In genomic region chr20:45818239-45818638, GRCh38 we compare ENCODE assay signal across 13 cellular contexts. TPM values are rescaled to one million over a fixed set of nuclear protein-coding genes. Genes with fewer than 3 reads are reported as not detected.
DNase-seq lines count a peak whose midpoint lies in the region; TF ChIP-seq lines count a peak whose summit lies in the region.
"Had no signal": no experiment of that assay in that cellular context is flagged by ENCODE, and none has a peak within 500 bp of the region (broad histone marks: within the 10 kb centered on the region; RNA-seq: fewer than 3 reads in every experiment).

No MANE protein-coding gene starts in this region.

- H3K79me2 ChIP-seq in hepatocyte: peaks cover 13% of the 10 kb centered on the region

- H3K9me3 ChIP-seq in breast epithelium (no peaks in the 10 kb centered on the region), hepatocyte (ENCODE audit: low read depth) (no peaks in the 10 kb centered on the region), uterus (no peaks in the 10 kb centered on the region)
- H3K9me3 ChIP-seq: colonic mucosa had no signal

- no peak overlapping the region for H3K4me3 Mint-ChIP-seq in MCF 10A (ENCODE audit: unreplicated experiment)

- no peak overlapping the region for H3K4me3 ChIP-seq in breast epithelium
- no peak overlapping the region for H3K4me3 ChIP-seq in hepatocyte
- no peak overlapping the region for H3K4me3 ChIP-seq in uterus
- H3K4me3 ChIP-seq: colonic mucosa had no signal

- peaks cover 10% of the 10 kb centered on the region for H3K27me3 Mint-ChIP-seq in MCF 10A (ENCODE audit: insufficient read depth, unreplicated experiment)

- no peaks in the 10 kb centered on the region for H3K9me3 Mint-ChIP-seq in MCF 10A (ENCODE audit: unreplicated experiment)

- H2AFZ ChIP-seq in hepatocyte: no peak overlapping the region

- no peak for DNase-seq in breast epithelium (ENCODE audit: low spot score in 2 of 2)
- DNase-seq in MCF 10A (ENCODE audit: unreplicated experiment): no peak
- DNase-seq in hepatocyte (ENCODE audit: low spot score): no peak
- no peak for DNase-seq in uterus
- DNase-seq in ACHN: no peak
- DNase-seq in iPS-NIHi7 (ENCODE audit: extremely low spot score): no peak
- DNase-seq: colonic mucosa, left colon, NCI-H1930, NCI-H526, substantia nigra, WERI-Rb-1 had no signal

- POLR2A ChIA-PET in MCF 10A (lab: Yijun Ruan, JAX): interaction anchor here (1.0 to 3.6 kb wide), 4 partner anchors 13 to 757 kb away, joined by 3 to 21 read pairs (median 4); partner anchors contain the start of genes PCIF1 and SNX21

- WGBS in hepatocyte (ENCODE audit: low lambda C conversion rate, missing lambda C conversion rate): 72% methylated on average over 3 of the region's 3 CpGs

- H3K4me1 Mint-ChIP-seq in MCF 10A (ENCODE audit: insufficient read depth, unreplicated experiment): peaks cover 30% of the 10 kb centered on the region

- H3K27me3 ChIP-seq in breast epithelium (peaks cover 0 to 11% of the 10 kb centered on the region in 2 donors), hepatocyte (no peaks in the 10 kb centered on the region), uterus (no peaks in the 10 kb centered on the region)
- H3K27me3 ChIP-seq: colonic mucosa had no signal

- H3K4me1 ChIP-seq in breast epithelium: peaks cover 0 to 3% of the 10 kb centered on the region in 2 donors
- H3K4me1 ChIP-seq in hepatocyte (ENCODE audit: insufficient read depth): no peaks in the 10 kb centered on the region
- no peaks in the 10 kb centered on the region for H3K4me1 ChIP-seq in uterus

- H3K27ac ChIP-seq in breast epithelium: peak overlapping the region; percentile 30 to 56
- peak overlapping the region; percentile 25 for H3K27ac ChIP-seq in hepatocyte
- H3K27ac ChIP-seq in uterus: peak overlapping the region; percentile 78 to 91
- H3K27ac ChIP-seq: colonic mucosa, WERI-Rb-1 had no signal

- H3K36me3 Mint-ChIP-seq in MCF 10A (ENCODE audit: insufficient read depth, unreplicated experiment): no peaks in the 10 kb centered on the region

- BruUV-seq in MCF 10A (replicated peaks; lab: Mats Ljungman, UMichigan): no TSS peak

- CTCF ChIA-PET in MCF 10A (lab: Yijun Ruan, JAX): interaction anchor here (0.6 to 0.7 kb wide), 2 partner anchors 500 to 605 kb away, joined by 3 read pairs; no protein-coding TSS in a partner anchor

- H3K4me2 ChIP-seq in hepatocyte: no peak overlapping the region

- H3K36me3 ChIP-seq in breast epithelium (no peaks in the 10 kb centered on the region), hepatocyte (replicated peaks; ENCODE audit: insufficient read depth, low read depth) (no peaks in the 10 kb centered on the region), uterus (no peaks in the 10 kb centered on the region)
- H3K36me3 ChIP-seq: colonic mucosa had no signal

- H4K20me1 ChIP-seq in hepatocyte (ENCODE audit: insufficient read depth, poor library complexity, severe bottlenecking): no peaks in the 10 kb centered on the region

- in situ Hi-C loops in ACHN (cut with HindIII; ENCODE audit: low pct_ligation_motif_present, low pct_unique_long_range_greater_than_20kb, low sequenced_read_pairs): no loop called here

- no peak overlapping the region for H3K27ac Mint-ChIP-seq in MCF 10A (ENCODE audit: low read depth, unreplicated experiment)

- no peak for TF ChIP-seq CTCF in breast epithelium (IDR thresholded peaks at IDR 0.05)
- no peak for TF ChIP-seq CTCF in MCF 10A (IDR thresholded peaks at IDR 0.05; ENCODE audit: unreplicated experiment)
- TF ChIP-seq CTCF in hepatocyte (IDR thresholded peaks at IDR 0.05; ENCODE audit: poor library complexity): no peak
- no peak for TF ChIP-seq CTCF in uterus (IDR thresholded peaks at IDR 0.05)

- no peak for TF ChIP-seq POLR2A in breast epithelium (IDR thresholded peaks at IDR 0.05)
- no peak for TF ChIP-seq POLR2A in uterus (IDR thresholded peaks at IDR 0.05)

- intact Hi-C loops in breast epithelium (cut with DNase I; ENCODE audit: low total_unique reads): no loop called here
- intact Hi-C loops in MCF 10A (cut with micrococcal nuclease): no loop called here
- intact Hi-C loops in uterus (cut with DNase I; ENCODE audit: low total_unique reads): no loop called here

- no peaks in the 10 kb centered on the region for H3K9me2 ChIP-seq in hepatocyte (replicated peaks; ENCODE audit: insufficient read depth)

RNA-seq across cellular contexts. Expression of gene UBE2C, which starts 5.8 kb away (rescaled TPM):
- total RNA-seq in breast epithelium (1 to 10 TPM in 2 of 3 donors, under 1 TPM in 1; 0.98 to 5.9 (median 1.2) TPM), MCF 10A (2022) (98.4 and 107 TPM in 2 replicates), hepatocyte (21.9 and 26.7 TPM in 2 replicates), uterus (10 to 100 TPM in 1 of 4 donors, not detected in 3; 12.4 TPM)
- polyA plus RNA-seq in hepatocyte: 46.9 and 49.0 TPM in 2 replicates

RNA-seq across cellular contexts. Expression of gene TNNC2, which starts 8.9 kb away (rescaled TPM):
- total RNA-seq in breast epithelium (1 to 10 TPM; 2.0 to 4.8 (median 2.6) TPM), MCF 10A (2022) (0.79 TPM in 1 of 2 replicates, not detected in the other), hepatocyte (0.63 TPM in 1 of 2 replicates, not detected in the other), uterus (1 to 10 TPM in 1 of 4 donors, under 1 TPM in 1, not detected in 2; 0.59 to 1.3 TPM)
- polyA plus RNA-seq in hepatocyte: 0.51 and 1.8 TPM in 2 replicates
- total RNA-seq: Daoy had no signal

RNA-seq across cellular contexts. Expression of gene SNX21, which starts 15.4 kb away (rescaled TPM):
- total RNA-seq in breast epithelium (100 to 1,000 TPM in 1 of 3 donors, 10 to 100 TPM in 2; 55.0 to 138 (median 66.9) TPM), MCF 10A (2022) (8.5 and 13.9 TPM in 2 replicates), hepatocyte (19.3 and 30.0 TPM in 2 replicates), uterus (100 to 1,000 TPM in 1 of 4 donors, 10 to 100 TPM in 3; 56.5 to 145 (median 63.2) TPM)
- 32.1 and 32.5 TPM in 2 replicates for polyA plus RNA-seq in hepatocyte

RNA-seq across cellular contexts. Expression of gene DNTTIP1, which starts 26.5 kb away (rescaled TPM):
- total RNA-seq in breast epithelium (10 to 100 TPM; 20.8 to 33.8 (median 26.2) TPM), MCF 10A (2022) (41.6 and 51.6 TPM in 2 replicates), hepatocyte (18.8 and 25.2 TPM in 2 replicates), uterus (10 to 100 TPM; 11.2 to 29.8 (median 17.1) TPM)
- polyA plus RNA-seq in hepatocyte: 60.3 and 65.1 TPM in 2 replicates

RNA-seq across cellular contexts. Expression of gene WFDC3, which starts 26.6 kb away (rescaled TPM):
- total RNA-seq in breast epithelium (under 1 TPM in 1 of 3 donors, not detected in 2; 0.73 TPM), MCF 10A (2022) (0.91 TPM in 1 of 2 replicates, not detected in the other), hepatocyte (0.72 and 2.6 TPM in 2 replicates), uterus (1 to 10 TPM in 1 of 4 donors, not detected in 3; 2.0 TPM)
- polyA plus RNA-seq in hepatocyte: 9.9 and 16.8 TPM in 2 replicates

Comparison
In these comparisons a context has a peak if more than half of its experiments do, and no peak if none do; other contexts are left out.
1. H3K27ac ChIP-seq: peak in every context shown above with its lines; median percentile 84 in uterus; 43 in breast epithelium; 25 in hepatocyte.